Comparison of ENCODE assay signal across 18 cellular contexts in the genomic region with DNA sequence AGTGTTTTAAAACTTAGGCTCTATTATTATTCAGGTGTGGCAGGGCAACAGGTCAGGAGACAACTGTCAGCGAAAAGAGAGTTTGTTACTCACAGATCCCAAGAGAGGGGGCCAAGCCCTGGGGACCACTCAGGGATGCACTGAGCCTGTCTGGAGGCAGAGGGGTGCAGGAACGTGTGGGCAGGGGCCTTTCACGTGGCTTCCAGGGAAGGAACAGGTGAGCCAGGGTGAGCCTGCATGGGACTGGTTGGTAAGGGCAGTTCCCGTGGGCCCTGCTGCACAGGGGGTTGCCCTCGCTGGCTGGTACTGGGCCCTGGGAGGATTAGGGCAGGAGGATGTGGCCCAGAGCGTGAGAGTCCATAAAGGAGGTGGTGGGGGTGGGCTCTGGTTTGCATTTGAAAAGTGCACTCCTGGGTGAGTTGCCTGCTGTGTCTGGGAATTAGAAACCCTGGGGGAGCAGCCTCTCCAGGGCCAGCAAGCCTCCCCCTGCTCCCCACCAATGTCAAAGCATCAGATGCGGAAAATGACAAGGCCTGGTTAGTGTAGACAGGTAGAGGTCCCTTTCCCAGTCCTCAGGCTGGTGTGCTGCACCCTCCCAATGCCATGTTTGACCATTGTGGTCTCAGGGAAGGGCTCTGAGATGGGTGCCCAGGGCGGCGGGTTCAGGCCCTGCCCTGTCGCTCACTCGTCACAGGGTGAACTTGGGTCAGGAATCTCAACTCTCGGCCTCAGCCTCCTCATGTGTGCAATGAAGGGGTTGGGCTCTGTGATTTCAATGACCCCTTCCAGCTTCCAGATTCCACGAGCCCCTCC.
DNase-seq lines count a peak whose midpoint lies in the region; ATAC-seq and TF ChIP-seq lines count a peak whose summit lies in the region.
"Had no signal": no experiment of that assay in that cellular context is flagged by ENCODE, and none has a peak within 500 bp of the region (broad histone marks: within the 10 kb centered on the region; RNA-seq: fewer than 3 reads in every experiment).

No MANE protein-coding gene starts in this region.

- H3K27ac ChIP-seq in GM23338 (ENCODE audit: low read depth) (no peak overlapping the region), HUES48 (ENCODE audit: low read depth, low read length) (peak overlapping the region; percentile 36), endodermal cell (ENCODE audit: low read depth, low read length) (no peak overlapping the region), osteoblast (ENCODE audit: low read depth, low read length) (no peak overlapping the region)
- H3K27ac ChIP-seq: HL-60 had no signal

- H3K36me3 Mint-ChIP-seq in GM23338 (ENCODE audit: low read depth) (no peaks in the 10 kb centered on the region), endodermal cell (ENCODE audit: low read depth) (no peaks in the 10 kb centered on the region), HFFc6 (ENCODE audit: low read depth) (no peaks in the 10 kb centered on the region)
- H3K36me3 Mint-ChIP-seq: CD14-positive monocyte had no signal

- 82 to 95% methylated on average over 8 to 13 of the region's 13 CpGs for WGBS in endodermal cell (ENCODE audit: insufficient coverage in 1 of 2, insufficient read length in 1 of 2), 2 experiments

- no peaks in the 10 kb centered on the region for H3K9me2 ChIP-seq in GM23338 (ENCODE audit: insufficient read depth)

- no peaks in the 10 kb centered on the region for H3K27me3 ChIP-seq in GM23338 (ENCODE audit: insufficient read depth)
- H3K27me3 ChIP-seq in HUES48 (ENCODE audit: control insufficient read depth, insufficient read depth, low read length): peaks cover 12% of the 10 kb centered on the region; the same call in 1 of the 2 replicates
- no peaks in the 10 kb centered on the region for H3K27me3 ChIP-seq in endodermal cell (ENCODE audit: control insufficient read depth, insufficient read depth, low read length, poor library complexity, severe bottlenecking)
- peaks cover 18% of the 10 kb centered on the region for H3K27me3 ChIP-seq in osteoblast (ENCODE audit: insufficient read depth, low read length)
- H3K27me3 ChIP-seq: BE2C had no signal

- H4K20me1 ChIP-seq in GM23338 (replicated peaks; ENCODE audit: insufficient read depth) (no peaks in the 10 kb centered on the region; the same call in 1 of the 2 replicates), osteoblast (ENCODE audit: insufficient read depth, low read length) (no peaks in the 10 kb centered on the region)

- no peak overlapping the region for H3K9ac ChIP-seq in HUES48 (ENCODE audit: low read depth, low read length)
- H3K9ac ChIP-seq in endodermal cell (ENCODE audit: extremely low read depth, low read length, poor library complexity, severe bottlenecking): no peak overlapping the region

- H3K9me3 ChIP-seq in HUES48 (ENCODE audit: control insufficient read depth, insufficient read depth, low read length) (no peaks in the 10 kb centered on the region), endodermal cell (ENCODE audit: control insufficient read depth, low read length) (no peaks in the 10 kb centered on the region), osteoblast (ENCODE audit: low read depth, low read length) (no peaks in the 10 kb centered on the region)
- H3K9me3 ChIP-seq: BE2C had no signal

- H3K79me2 ChIP-seq in GM23338 (replicated peaks; ENCODE audit: insufficient read depth) (no peaks in the 10 kb centered on the region), osteoblast (ENCODE audit: insufficient read depth, low read length) (no peaks in the 10 kb centered on the region)

- peak overlapping the region; percentile 14; the same call in 1 of the 3 replicates for H3K4me3 Mint-ChIP-seq in GM23338
- H3K4me3 Mint-ChIP-seq in endodermal cell: no peak overlapping the region
- H3K4me3 Mint-ChIP-seq in HFFc6: no peak overlapping the region
- H3K4me3 Mint-ChIP-seq: CD14-positive monocyte; CD4-positive, alpha-beta memory T cell had no signal

- H3K27me3 Mint-ChIP-seq in GM23338 (ENCODE audit: insufficient read depth, low read depth, poor library complexity) (peaks cover 18% of the 10 kb centered on the region), endodermal cell (ENCODE audit: insufficient read depth) (no peaks in the 10 kb centered on the region), HFFc6 (ENCODE audit: insufficient read depth) (peaks cover 10% of the 10 kb centered on the region)

- H3K4me2 ChIP-seq in GM23338 (0 out of 2 replicates have a peak overlapping the region, but pooled peaks have one; percentile 48), osteoblast (ENCODE audit: insufficient read depth, low read length) (no peak overlapping the region)

- no peak overlapping the region for H3K27ac Mint-ChIP-seq in GM23338
- H3K27ac Mint-ChIP-seq in endodermal cell: no peak overlapping the region
- H3K27ac Mint-ChIP-seq in HFFc6: no peak overlapping the region

- no peak for TF ChIP-seq CTCF in GM23338 (conservative IDR thresholded peaks at IDR 0.05; ENCODE audit: low read depth in 2 of 2)
- TF ChIP-seq CTCF in endodermal cell (conservative IDR thresholded peaks at IDR 0.05): no peak
- no peak for TF ChIP-seq CTCF in osteoblast (IDR thresholded peaks at IDR 0.05; ENCODE audit: extremely low read depth, low read depth, low read length)
- TF ChIP-seq CTCF in HFFc6 (IDR thresholded peaks at IDR 0.05): no peak

- peak; percentile 53 for ATAC-seq in GM23338
- no peak for ATAC-seq in GM21786 (IDR thresholded peaks at IDR 0.05; ENCODE audit: unreplicated experiment)
- ATAC-seq: HCT116, K562 had no signal

- H3F3A ChIP-seq in GM23338 (replicated peaks; ENCODE audit: low read depth): 0 out of 2 replicates have a peak, but pooled peaks cover 12% of the 10 kb centered on the region

- no peaks in the 10 kb centered on the region for H3K9me3 Mint-ChIP-seq in GM23338
- no peaks in the 10 kb centered on the region for H3K9me3 Mint-ChIP-seq in endodermal cell
- no peaks in the 10 kb centered on the region for H3K9me3 Mint-ChIP-seq in HFFc6
- H3K9me3 Mint-ChIP-seq: CD4-positive, alpha-beta memory T cell had no signal

- DNase-seq in GM23338 (ENCODE audit: low spot score) (no peak), endodermal cell (peak; percentile 62), osteoblast (ENCODE audit: insufficient read length, low spot score, missing footprints) (peak; percentile 84), HFFc6 (no peak)
- no peak for DNase-seq in central memory CD4-positive, alpha-beta T cell
- DNase-seq: ACHN; BE2C; CD4-positive, alpha-beta memory T cell; DMS153; DMS79; GDM1; IMR-90 had no signal

- H2AFZ ChIP-seq in GM23338: no peak overlapping the region
- H2AFZ ChIP-seq in osteoblast (ENCODE audit: low read length): no peak overlapping the region

- H3K4me1 Mint-ChIP-seq in GM23338 (peaks cover 50% of the 10 kb centered on the region), endodermal cell (peaks cover 34% of the 10 kb centered on the region), HFFc6 (ENCODE audit: low read depth) (peaks cover 10% of the 10 kb centered on the region; the same call in 1 of the 2 replicates)

- H3K4me1 ChIP-seq in GM23338 (ENCODE audit: insufficient read depth) (peaks cover 41% of the 10 kb centered on the region), HUES48 (ENCODE audit: control insufficient read depth, insufficient read depth, low read length) (peaks cover 53% of the 10 kb centered on the region), endodermal cell (ENCODE audit: control insufficient read depth, insufficient read depth, low read length) (peaks cover 5% of the 10 kb centered on the region), osteoblast (ENCODE audit: insufficient read depth, low read length) (peaks cover 5% of the 10 kb centered on the region)

- H3K4me3 ChIP-seq in GM23338 (no peak overlapping the region), HUES48 (ENCODE audit: low read depth, low read length) (no peak overlapping the region), endodermal cell (ENCODE audit: low read length) (no peak overlapping the region), osteoblast (ENCODE audit: insufficient read depth, low read length) (no peak overlapping the region)
- H3K4me3 ChIP-seq: K562 had no signal

- H3K36me3 ChIP-seq in GM23338 (ENCODE audit: insufficient read depth): no peaks in the 10 kb centered on the region
- no peaks in the 10 kb centered on the region for H3K36me3 ChIP-seq in HUES48 (ENCODE audit: control insufficient read depth, insufficient read depth, low read length)
- no peaks in the 10 kb centered on the region for H3K36me3 ChIP-seq in endodermal cell (ENCODE audit: control insufficient read depth, insufficient read depth, low read length)
- H3K36me3 ChIP-seq in osteoblast (ENCODE audit: insufficient read depth, low read length): no peaks in the 10 kb centered on the region
- H3K36me3 ChIP-seq: BE2C had no signal

Comparison
In these comparisons a context has a peak if more than half of its experiments do, and no peak if none do; other contexts are left out.
1. DNase-seq: peak in endodermal cell (single experiment) and osteoblast (single experiment); none in GM23338 (single experiment), central memory CD4-positive, alpha-beta T cell (single experiment) and HFFc6 (single experiment).